29 cellular contexts compared by ENCODE assay signal in genomic region chr10:103198648-103199047, GRCh38. TPM values are rescaled to one million over a fixed set of nuclear protein-coding genes. Genes with fewer than 3 reads are reported as not detected.
"Had no signal": no experiment of that assay in that cellular context is flagged by ENCODE, and none has a peak within 500 bp of the region (broad histone marks: within the 10 kb centered on the region; RNA-seq: fewer than 3 reads in every experiment).

No MANE protein-coding gene starts in this region.

- H3K4me1 Mint-ChIP-seq: mesothelial cell of epicardium had no signal

- H3K36me3 ChIP-seq: colonic mucosa, esophagus squamous epithelium, heart right ventricle, left lung, prostate gland, suprapubic skin, transverse colon, vagina had no signal

- H3K36me3 Mint-ChIP-seq: mesothelial cell of epicardium; naive B cell; natural killer cell treated with Interleukin-12 subunit alpha and Interleukin-12 subunit beta and Interleukin-15 and Interleukin-18, amount 100 ng/mL, for 72 hours had no signal

- H3K4me3 ChIP-seq: colonic mucosa, esophagus squamous epithelium, mucosa of descending colon, prostate gland, skin epidermis, suprapubic skin, transverse colon, vagina had no signal

- H3K4me3 Mint-ChIP-seq: effector memory CD8-positive, alpha-beta T cell; mesothelial cell of epicardium; naive B cell; neural crest cell; stimulated activated naive CD8-positive, alpha-beta T cell treated with anti-CD3 and anti-CD28 coated beads, Interleukin-15, amount 100 ng/mL, for 72 hours had no signal

- ATAC-seq: effector memory CD8-positive, alpha-beta T cell; heart right ventricle; left cardiac atrium; left lung; mucosa of descending colon; natural killer cell treated with Interleukin-12 subunit alpha and Interleukin-12 subunit beta and Interleukin-15 and Interleukin-18, amount 100 ng/mL, for 72 hours; right cardiac atrium; stimulated activated naive CD8-positive, alpha-beta T cell treated with anti-CD3 and anti-CD28 coated beads, Interleukin-15, amount 100 ng/mL, for 72 hours had no signal

- DNase-seq: colonic mucosa; effector memory CD8-positive, alpha-beta T cell; esophagus squamous epithelium; foreskin melanocyte; glutamatergic neuron; heart right ventricle; hippocampal formation; left cardiac atrium; left lung; mesenchymal stem cell; mucosa of descending colon; naive B cell; right cardiac atrium; stimulated activated CD4-positive, alpha-beta T cell treated with anti-CD3 and anti-CD28 coated beads, Interleukin-12 subunit alpha, Interleukin-12 subunit beta, amount 100 ng/mL, for 4 hours; stimulated activated CD4-positive, alpha-beta T cell treated with anti-CD3 and anti-CD28 coated beads, Interleukin-1b, Interleukin-23, amount 100 ng/mL, for 48 hours; stimulated activated CD4-positive, alpha-beta T cell treated with anti-CD3 and anti-CD28 coated beads, Interleukin-4, amount 100 ng/mL, for 1 hour; stimulated activated CD8-positive, alpha-beta memory T cell treated with anti-CD3 and anti-CD28 coated beads, Interleukin-4, amount 100 ng/mL, for 48 hours; stimulated activated naive CD4-positive, alpha-beta T cell; stimulated activated naive CD8-positive, alpha-beta T cell treated with anti-CD3 and anti-CD28 coated beads, Interleukin-15, amount 100 ng/mL, for 72 hours; transverse colon had no signal

- H3K27me3 ChIP-seq: colonic mucosa, esophagus squamous epithelium, heart right ventricle, left lung, suprapubic skin, transverse colon, vagina had no signal

- H3K9me3 ChIP-seq: colonic mucosa, esophagus squamous epithelium, heart right ventricle, left lung, mucosa of descending colon, prostate gland, suprapubic skin, transverse colon, vagina had no signal

- H3K27ac ChIP-seq: colonic mucosa, prostate gland, suprapubic skin, vagina had no signal

- H3K27me3 Mint-ChIP-seq: effector memory CD8-positive, alpha-beta T cell; naive B cell had no signal

- H3K4me1 ChIP-seq: colonic mucosa, prostate gland had no signal

- H3K27ac Mint-ChIP-seq: mesothelial cell of epicardium; naive B cell; natural killer cell treated with Interleukin-12 subunit alpha and Interleukin-12 subunit beta and Interleukin-15 and Interleukin-18, amount 100 ng/mL, for 72 hours had no signal

- H3K9me3 Mint-ChIP-seq: effector memory CD8-positive, alpha-beta T cell; mesothelial cell of epicardium; naive B cell; natural killer cell treated with Interleukin-12 subunit alpha and Interleukin-12 subunit beta and Interleukin-15 and Interleukin-18, amount 100 ng/mL, for 72 hours; neural crest cell; stimulated activated naive CD8-positive, alpha-beta T cell treated with anti-CD3 and anti-CD28 coated beads, Interleukin-15, amount 100 ng/mL, for 72 hours had no signal

RNA-seq across cellular contexts. Expression of gene RPEL1, which starts 47.0 kb away (rescaled TPM):
- total RNA-seq: colonic mucosa; esophagus squamous epithelium; heart right ventricle; left cardiac atrium; lower leg skin; mesothelial cell of epicardium; natural killer cell treated with Interleukin-12 subunit alpha and Interleukin-12 subunit beta and Interleukin-15 and Interleukin-18, amount 100 ng/mL, for 72 hours; neural crest cell; prostate gland; right cardiac atrium; suprapubic skin; transverse colon; ureter; vagina had no signal
- polyA plus RNA-seq: right cardiac atrium had no signal
